In genomic region chr20:50575869-50576720, GRCh38 we compare ENCODE assay signal across 8 cellular contexts.
A peak's percentile ranks its signal among the peaks of the same experiment; 100 is the strongest.
DNase-seq lines count a peak whose midpoint lies in the region; ATAC-seq lines count a peak whose summit lies in the region.

No MANE protein-coding gene starts in this region.

- peak; percentile 37 for DNase-seq in NK-92 treated with Interleukin-12 subunit alpha and Interleukin-12 subunit beta, amount 100 ng/mL, for 24 hours (lab: John Stamatoyannopoulos, UW)
- DNase-seq in NK-92 (lab: John Stamatoyannopoulos, UW; ENCODE audit: unreplicated experiment) (no peak), NCI-H2171 (lab: John Stamatoyannopoulos, UW) (peak; percentile 40), dedifferentiated amniotic fluid mesenchymal stem cell (ENCODE audit: extremely low spot score) (peak; percentile 16), lung microvascular endothelial cell (ENCODE audit: low read depth in 2 of 2) (peak; percentile 73 to 82)
- DNase-seq in activated CD4-positive, alpha-beta T cell treated with anti-CD3 and anti-CD28 coated beads, Interleukin-2, amount 50 U/mL, for 1 hour: peak; percentile 66
- peak; percentile 22 for DNase-seq in stimulated activated CD8-positive, alpha-beta memory T cell treated with anti-CD3 and anti-CD28 coated beads, Interleukin-15, amount 100 ng/mL, for 24 hours (ENCODE audit: low read depth)

- ATAC-seq in GM21515 (IDR thresholded peaks at IDR 0.05; ENCODE audit: unreplicated experiment): no peak
